In the genomic region with DNA sequence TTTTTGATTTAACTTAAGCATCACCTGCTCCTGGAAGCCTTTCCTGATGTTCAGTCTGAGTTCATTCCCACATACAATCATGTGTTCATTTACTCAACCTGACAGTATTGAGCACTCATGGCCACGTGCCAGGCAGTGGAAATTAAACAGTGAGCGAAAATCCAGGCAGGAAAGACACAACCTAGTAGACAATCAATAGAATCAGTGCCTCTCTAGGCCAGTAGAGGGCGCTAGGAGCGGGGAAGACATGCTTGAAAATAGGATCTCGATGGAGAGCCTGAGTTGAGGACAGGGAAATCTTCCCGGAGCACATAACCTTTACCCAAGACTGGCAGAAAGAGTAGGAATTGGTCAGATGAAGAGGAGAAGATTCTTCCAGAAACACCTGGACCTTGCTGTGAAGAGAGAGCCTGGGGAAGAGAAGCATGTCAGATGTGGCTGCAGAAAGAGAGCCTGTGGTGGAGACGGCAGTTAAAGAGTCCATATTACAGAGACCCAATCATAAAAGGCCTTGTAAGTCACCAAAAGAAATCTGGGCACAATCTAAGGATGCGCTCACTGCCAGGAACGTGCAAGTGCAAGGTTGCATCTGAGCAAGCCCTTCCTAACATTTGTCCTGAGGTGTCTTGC, we compare ENCODE assay signal across 1 cellular context.
TF ChIP-seq lines count a peak whose summit lies in the region.

No MANE protein-coding gene starts in this region.

TF ChIP-seq in HepG2, 621 proteins besides CTCF, POLR2A, EP300 and RAD21 (continued from another document and continues in another):
- TF ChIP-seq, protein P1, sequence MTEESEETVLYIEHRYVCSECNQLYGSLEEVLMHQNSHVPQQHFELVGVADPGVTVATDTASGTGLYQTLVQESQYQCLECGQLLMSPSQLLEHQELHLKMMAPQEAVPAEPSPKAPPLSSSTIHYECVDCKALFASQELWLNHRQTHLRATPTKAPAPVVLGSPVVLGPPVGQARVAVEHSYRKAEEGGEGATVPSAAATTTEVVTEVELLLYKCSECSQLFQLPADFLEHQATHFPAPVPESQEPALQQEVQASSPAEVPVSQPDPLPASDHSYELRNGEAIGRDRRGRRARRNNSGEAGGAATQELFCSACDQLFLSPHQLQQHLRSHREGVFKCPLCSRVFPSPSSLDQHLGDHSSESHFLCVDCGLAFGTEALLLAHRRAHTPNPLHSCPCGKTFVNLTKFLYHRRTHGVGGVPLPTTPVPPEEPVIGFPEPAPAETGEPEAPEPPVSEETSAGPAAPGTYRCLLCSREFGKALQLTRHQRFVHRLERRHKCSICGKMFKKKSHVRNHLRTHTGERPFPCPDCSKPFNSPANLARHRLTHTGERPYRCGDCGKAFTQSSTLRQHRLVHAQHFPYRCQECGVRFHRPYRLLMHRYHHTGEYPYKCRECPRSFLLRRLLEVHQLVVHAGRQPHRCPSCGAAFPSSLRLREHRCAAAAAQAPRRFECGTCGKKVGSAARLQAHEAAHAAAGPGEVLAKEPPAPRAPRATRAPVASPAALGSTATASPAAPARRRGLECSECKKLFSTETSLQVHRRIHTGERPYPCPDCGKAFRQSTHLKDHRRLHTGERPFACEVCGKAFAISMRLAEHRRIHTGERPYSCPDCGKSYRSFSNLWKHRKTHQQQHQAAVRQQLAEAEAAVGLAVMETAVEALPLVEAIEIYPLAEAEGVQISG (CRISPR knock-in tag; IDR thresholded peaks at IDR 0.05): no peak
- TF ChIP-seq ZNF205 (CRISPR knock-in tag; IDR thresholded peaks at IDR 0.05) (peak; percentile 87), ZNF180 (CRISPR knock-in tag; IDR thresholded peaks at IDR 0.05; ENCODE audit: borderline replicate concordance, low read depth) (no peak), ELF1 (CRISPR knock-in tag; IDR thresholded peaks at IDR 0.05) (no peak), KMT2B (CRISPR knock-in tag; IDR thresholded peaks at IDR 0.05) (no peak), TAF1 (CRISPR knock-in tag; IDR thresholded peaks at IDR 0.05) (no peak), SRSF1 (optimal IDR thresholded peaks at IDR 0.05; ENCODE audit: low read depth, low read length) (no peak), MBD4 (IDR thresholded peaks at IDR 0.05; ENCODE audit: borderline replicate concordance, low read length) (no peak), ZNF772 (CRISPR knock-in tag; IDR thresholded peaks at IDR 0.05) (no peak), NCOA5 (CRISPR knock-in tag; IDR thresholded peaks at IDR 0.05) (no peak), TCF12 (IDR thresholded peaks at IDR 0.05) (no peak), TCF12 (CRISPR knock-in tag; IDR thresholded peaks at IDR 0.05) (no peak), HIVEP1 (CRISPR knock-in tag; IDR thresholded peaks at IDR 0.05) (no peak), RAD51 (IDR thresholded peaks at IDR 0.05; ENCODE audit: borderline replicate concordance) (no peak), ZNF83 (CRISPR knock-in tag; IDR thresholded peaks at IDR 0.05; ENCODE audit: borderline replicate concordance) (no peak), ZNF749 (CRISPR knock-in tag; IDR thresholded peaks at IDR 0.05; ENCODE audit: borderline replicate concordance) (no peak), HNRNPK (IDR thresholded peaks at IDR 0.05; ENCODE audit: low read depth, low read length, poor library complexity, severe bottlenecking) (no peak), CAMTA2 (CRISPR knock-in tag; IDR thresholded peaks at IDR 0.05; ENCODE audit: borderline replicate concordance) (no peak), POGZ (CRISPR knock-in tag; IDR thresholded peaks at IDR 0.05) (no peak), FOSL2 (CRISPR knock-in tag; IDR thresholded peaks at IDR 0.05) (no peak), YY1 (IDR thresholded peaks at IDR 0.05; ENCODE audit: insufficient read depth, insufficient replicate concordance, low read depth, low read length) (no peak), ZNF570 (CRISPR knock-in tag; IDR thresholded peaks at IDR 0.05; ENCODE audit: borderline replicate concordance) (no peak), ZBTB1 (CRISPR knock-in tag; IDR thresholded peaks at IDR 0.05; ENCODE audit: borderline replicate concordance) (no peak), ZNF33B (CRISPR knock-in tag; IDR thresholded peaks at IDR 0.05) (no peak), ZBTB8A (CRISPR knock-in tag; IDR thresholded peaks at IDR 0.05; ENCODE audit: borderline replicate concordance, low read depth) (no peak), AKAP8 (CRISPR knock-in tag; IDR thresholded peaks at IDR 0.05) (no peak), ASH2L (IDR thresholded peaks at IDR 0.05; ENCODE audit: insufficient read length, low read depth, low read length) (no peak), SMC3 (IDR thresholded peaks at IDR 0.05; ENCODE audit: low read length) (peak; percentile 97), KAT7 (CRISPR knock-in tag; IDR thresholded peaks at IDR 0.05; ENCODE audit: borderline replicate concordance) (no peak), IKZF4 (CRISPR knock-in tag; IDR thresholded peaks at IDR 0.05; ENCODE audit: borderline replicate concordance, low read depth, not compliant biosample characterization) (no peak), ZNF34 (CRISPR knock-in tag; IDR thresholded peaks at IDR 0.05; ENCODE audit: borderline replicate concordance) (no peak), NFE2L2 (IDR thresholded peaks at IDR 0.05; ENCODE audit: low read length) (no peak), TARDBP (CRISPR knock-in tag; IDR thresholded peaks at IDR 0.05) (peak; percentile 47), RARA (CRISPR knock-in tag; IDR thresholded peaks at IDR 0.05) (no peak), ZFP36L1 (CRISPR knock-in tag; IDR thresholded peaks at IDR 0.05) (no peak), KLF13 (CRISPR knock-in tag; IDR thresholded peaks at IDR 0.05) (no peak), NFKBIZ (CRISPR knock-in tag; IDR thresholded peaks at IDR 0.05) (no peak), RORA (CRISPR knock-in tag; IDR thresholded peaks at IDR 0.05) (no peak), SOX5 (CRISPR knock-in tag; IDR thresholded peaks at IDR 0.05; ENCODE audit: borderline replicate concordance) (peak; percentile 14; the same call in 1 of the 2 replicates), MYNN (CRISPR knock-in tag; IDR thresholded peaks at IDR 0.05; ENCODE audit: low read depth) (no peak), SP5 (CRISPR knock-in tag; IDR thresholded peaks at IDR 0.05; ENCODE audit: borderline replicate concordance, low read depth) (no peak)
- TF ChIP-seq, protein P2, sequence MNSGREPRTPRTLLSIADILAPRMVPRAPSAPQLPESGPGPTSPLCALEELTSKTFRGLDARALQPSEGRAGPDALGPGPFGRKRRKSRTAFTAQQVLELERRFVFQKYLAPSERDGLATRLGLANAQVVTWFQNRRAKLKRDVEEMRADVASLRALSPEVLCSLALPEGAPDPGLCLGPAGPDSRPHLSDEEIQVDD (CRISPR knock-in tag; IDR thresholded peaks at IDR 0.05; ENCODE audit: borderline replicate concordance): no peak
- TF ChIP-seq, protein P3, sequence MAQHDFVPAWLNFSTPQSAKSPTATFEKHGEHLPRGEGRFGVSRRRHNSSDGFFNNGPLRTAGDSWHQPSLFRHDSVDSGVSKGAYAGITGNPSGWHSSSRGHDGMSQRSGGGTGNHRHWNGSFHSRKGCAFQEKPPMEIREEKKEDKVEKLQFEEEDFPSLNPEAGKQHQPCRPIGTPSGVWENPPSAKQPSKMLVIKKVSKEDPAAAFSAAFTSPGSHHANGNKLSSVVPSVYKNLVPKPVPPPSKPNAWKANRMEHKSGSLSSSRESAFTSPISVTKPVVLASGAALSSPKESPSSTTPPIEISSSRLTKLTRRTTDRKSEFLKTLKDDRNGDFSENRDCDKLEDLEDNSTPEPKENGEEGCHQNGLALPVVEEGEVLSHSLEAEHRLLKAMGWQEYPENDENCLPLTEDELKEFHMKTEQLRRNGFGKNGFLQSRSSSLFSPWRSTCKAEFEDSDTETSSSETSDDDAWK (CRISPR knock-in tag; IDR thresholded peaks at IDR 0.05): no peak
- TF ChIP-seq, protein P4, sequence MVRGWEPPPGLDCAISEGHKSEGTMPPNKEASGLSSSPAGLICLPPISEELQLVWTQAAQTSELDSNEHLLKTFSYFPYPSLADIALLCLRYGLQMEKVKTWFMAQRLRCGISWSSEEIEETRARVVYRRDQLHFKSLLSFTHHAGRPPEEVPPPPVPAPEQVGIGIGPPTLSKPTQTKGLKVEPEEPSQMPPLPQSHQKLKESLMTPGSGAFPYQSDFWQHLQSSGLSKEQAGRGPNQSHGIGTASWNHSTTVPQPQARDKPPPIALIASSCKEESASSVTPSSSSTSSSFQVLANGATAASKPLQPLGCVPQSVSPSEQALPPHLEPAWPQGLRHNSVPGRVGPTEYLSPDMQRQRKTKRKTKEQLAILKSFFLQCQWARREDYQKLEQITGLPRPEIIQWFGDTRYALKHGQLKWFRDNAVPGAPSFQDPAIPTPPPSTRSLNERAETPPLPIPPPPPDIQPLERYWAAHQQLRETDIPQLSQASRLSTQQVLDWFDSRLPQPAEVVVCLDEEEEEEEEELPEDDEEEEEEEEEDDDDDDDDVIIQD (CRISPR knock-in tag; IDR thresholded peaks at IDR 0.05; ENCODE audit: low read depth): 0 out of 2 replicates have a peak, but pooled peaks have one; percentile 22
- TF ChIP-seq, protein P5, sequence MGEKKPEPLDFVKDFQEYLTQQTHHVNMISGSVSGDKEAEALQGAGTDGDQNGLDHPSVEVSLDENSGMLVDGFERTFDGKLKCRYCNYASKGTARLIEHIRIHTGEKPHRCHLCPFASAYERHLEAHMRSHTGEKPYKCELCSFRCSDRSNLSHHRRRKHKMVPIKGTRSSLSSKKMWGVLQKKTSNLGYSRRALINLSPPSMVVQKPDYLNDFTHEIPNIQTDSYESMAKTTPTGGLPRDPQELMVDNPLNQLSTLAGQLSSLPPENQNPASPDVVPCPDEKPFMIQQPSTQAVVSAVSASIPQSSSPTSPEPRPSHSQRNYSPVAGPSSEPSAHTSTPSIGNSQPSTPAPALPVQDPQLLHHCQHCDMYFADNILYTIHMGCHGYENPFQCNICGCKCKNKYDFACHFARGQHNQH (CRISPR knock-in tag; IDR thresholded peaks at IDR 0.05): no peak; the same call in 1 of the 2 replicates
- TF ChIP-seq, protein P6, sequence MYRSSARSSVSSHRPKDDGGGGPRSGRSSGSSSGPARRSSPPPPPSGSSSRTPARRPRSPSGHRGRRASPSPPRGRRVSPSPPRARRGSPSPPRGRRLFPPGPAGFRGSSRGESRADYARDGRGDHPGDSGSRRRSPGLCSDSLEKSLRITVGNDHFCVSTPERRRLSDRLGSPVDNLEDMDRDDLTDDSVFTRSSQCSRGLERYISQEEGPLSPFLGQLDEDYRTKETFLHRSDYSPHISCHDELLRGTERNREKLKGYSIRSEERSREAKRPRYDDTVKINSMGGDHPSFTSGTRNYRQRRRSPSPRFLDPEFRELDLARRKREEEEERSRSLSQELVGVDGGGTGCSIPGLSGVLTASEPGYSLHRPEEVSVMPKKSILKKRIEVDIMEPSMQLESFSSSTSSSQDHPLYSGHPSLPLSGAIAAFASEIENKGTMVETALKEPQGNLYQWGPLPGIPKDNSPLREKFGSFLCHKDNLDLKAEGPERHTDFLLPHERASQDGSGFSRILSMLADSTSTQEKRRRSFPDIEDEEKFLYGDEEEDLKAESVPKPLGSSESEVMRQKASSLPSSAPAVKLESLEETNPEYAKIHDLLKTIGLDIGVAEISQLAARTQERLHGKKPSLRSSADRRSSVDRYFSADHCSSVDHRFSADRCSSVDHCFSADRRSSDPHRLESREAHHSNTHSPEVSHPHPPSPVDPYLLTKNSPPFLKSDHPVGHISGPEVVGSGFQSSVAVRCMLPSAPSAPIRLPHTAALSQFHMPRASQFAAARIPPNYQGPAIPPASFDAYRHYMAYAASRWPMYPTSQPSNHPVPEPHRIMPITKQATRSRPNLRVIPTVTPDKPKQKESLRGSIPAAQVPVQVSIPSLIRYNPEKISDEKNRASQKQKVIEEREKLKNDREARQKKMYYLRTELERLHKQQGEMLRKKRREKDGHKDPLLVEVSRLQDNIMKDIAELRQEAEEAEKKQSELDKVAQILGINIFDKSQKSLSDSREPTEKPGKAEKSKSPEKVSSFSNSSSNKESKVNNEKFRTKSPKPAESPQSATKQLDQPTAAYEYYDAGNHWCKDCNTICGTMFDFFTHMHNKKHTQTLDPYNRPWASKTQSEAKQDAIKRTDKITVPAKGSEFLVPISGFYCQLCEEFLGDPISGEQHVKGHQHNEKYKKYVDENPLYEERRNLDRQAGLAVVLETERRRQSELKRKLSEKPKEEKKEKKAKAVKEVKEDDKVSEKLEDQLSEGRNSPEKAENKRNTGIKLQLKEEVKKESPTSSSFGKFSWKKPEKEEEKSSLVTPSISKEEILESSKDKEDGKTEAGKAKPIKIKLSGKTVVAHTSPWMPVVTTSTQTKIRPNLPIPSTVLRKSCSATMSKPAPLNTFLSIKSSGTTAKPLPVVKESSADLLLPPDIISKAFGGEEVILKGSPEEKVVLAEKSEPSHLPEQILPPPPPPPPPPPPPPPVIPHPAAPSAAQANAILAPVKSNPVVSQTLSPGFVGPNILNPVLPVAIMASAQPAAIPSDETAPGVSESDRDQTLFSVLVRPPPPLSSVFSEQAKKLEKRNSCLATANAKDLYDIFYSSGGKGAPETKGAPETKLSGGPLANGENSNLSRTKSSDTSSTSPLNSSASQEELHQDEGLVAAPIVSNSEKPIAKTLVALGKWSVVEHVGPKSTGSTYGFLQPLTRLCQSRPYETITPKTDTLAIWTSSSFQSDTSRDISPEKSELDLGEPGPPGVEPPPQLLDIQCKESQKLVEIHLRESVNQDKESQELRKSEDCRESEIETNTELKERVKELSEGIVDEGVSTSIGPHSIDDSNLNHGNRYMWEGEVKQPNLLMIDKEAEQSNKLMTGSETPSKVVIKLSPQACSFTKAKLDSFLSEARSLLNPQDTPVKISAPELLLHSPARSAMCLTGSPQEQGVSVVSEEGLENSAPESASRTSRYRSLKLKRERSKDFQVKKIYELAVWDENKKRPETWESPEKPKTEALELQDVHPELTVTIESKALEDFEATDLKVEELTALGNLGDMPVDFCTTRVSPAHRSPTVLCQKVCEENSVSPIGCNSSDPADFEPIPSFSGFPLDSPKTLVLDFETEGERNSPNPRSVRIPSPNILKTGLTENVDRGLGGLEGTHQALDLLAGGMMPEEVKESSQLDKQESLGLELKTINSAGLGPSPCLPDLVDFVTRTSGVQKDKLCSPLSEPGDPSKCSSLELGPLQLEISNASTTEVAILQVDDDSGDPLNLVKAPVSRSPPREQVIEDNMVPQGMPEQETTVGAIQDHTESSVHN (CRISPR knock-in tag; IDR thresholded peaks at IDR 0.05): no peak
- TF ChIP-seq, protein P7, sequence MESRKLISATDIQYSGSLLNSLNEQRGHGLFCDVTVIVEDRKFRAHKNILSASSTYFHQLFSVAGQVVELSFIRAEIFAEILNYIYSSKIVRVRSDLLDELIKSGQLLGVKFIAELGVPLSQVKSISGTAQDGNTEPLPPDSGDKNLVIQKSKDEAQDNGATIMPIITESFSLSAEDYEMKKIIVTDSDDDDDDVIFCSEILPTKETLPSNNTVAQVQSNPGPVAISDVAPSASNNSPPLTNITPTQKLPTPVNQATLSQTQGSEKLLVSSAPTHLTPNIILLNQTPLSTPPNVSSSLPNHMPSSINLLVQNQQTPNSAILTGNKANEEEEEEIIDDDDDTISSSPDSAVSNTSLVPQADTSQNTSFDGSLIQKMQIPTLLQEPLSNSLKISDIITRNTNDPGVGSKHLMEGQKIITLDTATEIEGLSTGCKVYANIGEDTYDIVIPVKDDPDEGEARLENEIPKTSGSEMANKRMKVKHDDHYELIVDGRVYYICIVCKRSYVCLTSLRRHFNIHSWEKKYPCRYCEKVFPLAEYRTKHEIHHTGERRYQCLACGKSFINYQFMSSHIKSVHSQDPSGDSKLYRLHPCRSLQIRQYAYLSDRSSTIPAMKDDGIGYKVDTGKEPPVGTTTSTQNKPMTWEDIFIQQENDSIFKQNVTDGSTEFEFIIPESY (CRISPR knock-in tag; IDR thresholded peaks at IDR 0.05): no peak
- TF ChIP-seq, protein P8, sequence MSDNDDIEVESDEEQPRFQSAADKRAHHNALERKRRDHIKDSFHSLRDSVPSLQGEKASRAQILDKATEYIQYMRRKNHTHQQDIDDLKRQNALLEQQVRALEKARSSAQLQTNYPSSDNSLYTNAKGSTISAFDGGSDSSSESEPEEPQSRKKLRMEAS (IDR thresholded peaks at IDR 0.05): no peak; the same call in 1 of the 2 replicates
